10 cellular contexts compared by ENCODE assay signal in the genomic region with DNA sequence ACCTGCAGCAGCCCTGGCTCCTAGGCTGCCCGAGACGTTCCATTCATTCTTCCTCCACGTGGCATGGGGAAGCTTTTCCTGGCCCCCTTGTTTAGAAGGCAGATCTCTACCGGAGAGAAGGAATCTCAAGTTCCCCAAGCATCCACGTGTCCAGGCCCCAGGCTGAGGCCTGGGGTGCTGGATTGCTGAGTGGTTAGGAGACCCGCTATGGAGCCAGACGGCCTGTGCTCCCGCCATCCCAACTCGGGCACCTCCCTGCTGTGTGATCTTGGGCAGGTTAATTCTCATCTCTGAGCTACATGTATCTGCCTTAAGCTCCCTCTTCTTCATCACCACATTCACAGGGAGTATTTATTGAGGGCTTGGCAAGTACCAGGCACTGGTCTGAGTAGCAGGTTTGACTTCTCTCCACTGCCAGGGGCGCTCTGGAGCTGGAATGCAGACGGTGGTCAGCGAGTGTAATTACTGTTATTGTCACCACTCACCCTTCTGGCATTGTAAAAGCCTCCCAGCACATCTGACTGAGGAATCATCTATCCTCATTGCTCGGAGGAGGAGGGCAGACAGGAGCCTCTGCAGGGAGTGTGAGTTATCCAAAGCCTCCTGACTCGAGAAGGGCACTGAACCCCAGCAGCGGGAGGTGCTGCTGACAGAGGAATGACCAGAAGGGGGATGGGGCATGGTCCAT. TPM values are rescaled to one million over a fixed set of nuclear protein-coding genes. Genes with fewer than 3 reads are reported as not detected.
A peak's percentile ranks its signal among the peaks of the same experiment; 100 is the strongest.
DNase-seq lines count a peak whose midpoint lies in the region; TF ChIP-seq lines count a peak whose summit lies in the region.
"Had no signal": no experiment of that assay in that cellular context is flagged by ENCODE, and none has a peak within 500 bp of the region (broad histone marks: within the 10 kb centered on the region; RNA-seq: fewer than 3 reads in every experiment).

No MANE protein-coding gene starts in this region.

- H3K4me2 ChIP-seq in Karpas-422 (ENCODE audit: low read depth, low read length, poor library complexity, severe bottlenecking) = no peak overlapping the region

- no peaks in the 10 kb centered on the region for H3K36me3 ChIP-seq in Karpas-422 (ENCODE audit: insufficient read depth, low read length)

- no peaks in the 10 kb centered on the region for H3K9me3 Mint-ChIP-seq in progenitor cell of endocrine pancreas (ENCODE audit: low read depth)
- H3K9me3 Mint-ChIP-seq: activated naive CD8-positive, alpha-beta T cell treated with anti-CD3 and anti-CD28 coated beads, Interleukin-2, amount 50 U/mL, for 24 hours had no signal

- no peaks in the 10 kb centered on the region for H3K27me3 ChIP-seq in Karpas-422 (ENCODE audit: low read length)

- TF ChIP-seq CTCF in progenitor cell of endocrine pancreas (IDR thresholded peaks at IDR 0.05; ENCODE audit: unreplicated experiment) = peak; percentile 27

- H3K4me1 ChIP-seq in Karpas-422 (ENCODE audit: low read length) = no peaks in the 10 kb centered on the region

- H3K27me3 Mint-ChIP-seq in progenitor cell of endocrine pancreas = peaks cover 37% of the 10 kb centered on the region

- H3K27ac Mint-ChIP-seq in progenitor cell of endocrine pancreas = no peak overlapping the region
- H3K27ac Mint-ChIP-seq: activated naive CD8-positive, alpha-beta T cell treated with anti-CD3 and anti-CD28 coated beads, Interleukin-2, amount 50 U/mL, for 24 hours had no signal

- H3K9me3 ChIP-seq in Karpas-422 (ENCODE audit: low read length) = no peaks in the 10 kb centered on the region

- DNase-seq in GM03348 (ENCODE audit: low spot score) = peak; percentile 65
- peak; percentile 38 for DNase-seq in SK-N-DZ (ENCODE audit: low spot score)
- peak; percentile 73 for DNase-seq in fibroblast of peridontal ligament (ENCODE audit: extremely low read depth)
- no peak for DNase-seq in progenitor cell of endocrine pancreas (ENCODE audit: low spot score, unreplicated experiment)
- DNase-seq in Karpas-422 = no peak
- no peak for DNase-seq in COR-L47 (lab: John Stamatoyannopoulos, UW)
- DNase-seq in NCI-H510A (lab: John Stamatoyannopoulos, UW) = no peak
- no peak for DNase-seq in activated T-cell treated with anti-CD3 and anti-CD28 coated beads, Interleukin-2, amount 50 U/mL, for 1 hour
- DNase-seq: activated naive CD8-positive, alpha-beta T cell treated with anti-CD3 and anti-CD28 coated beads, Interleukin-2, amount 50 U/mL, for 24 hours; NCI-H2171 treated with DMSO at 0.1 percent for 48 hours had no signal

- no peak overlapping the region for H2AFZ ChIP-seq in Karpas-422 (ENCODE audit: low read length)

- H3K36me3 Mint-ChIP-seq in progenitor cell of endocrine pancreas (ENCODE audit: insufficient read depth) = no peaks in the 10 kb centered on the region

- no peaks in the 10 kb centered on the region for H3K79me2 ChIP-seq in Karpas-422 (ENCODE audit: low read length)

- no peaks in the 10 kb centered on the region for H3K9me2 ChIP-seq in Karpas-422 (replicated peaks; ENCODE audit: insufficient read depth, low read length)

- no peak overlapping the region for H3K9ac ChIP-seq in Karpas-422 (ENCODE audit: low read length)

- H4K20me1 ChIP-seq in Karpas-422 (ENCODE audit: insufficient read depth, low read depth, low read length) = no peaks in the 10 kb centered on the region

- H3K27ac ChIP-seq in Karpas-422 (ENCODE audit: low read length) = no peak overlapping the region

- peaks cover 10% of the 10 kb centered on the region for H3K4me1 Mint-ChIP-seq in progenitor cell of endocrine pancreas (ENCODE audit: low read depth)

- H3K4me3 ChIP-seq in Karpas-422 (ENCODE audit: low read length) = no peak overlapping the region

- H3K4me3 Mint-ChIP-seq in progenitor cell of endocrine pancreas (ENCODE audit: low read depth) = no peak overlapping the region
- H3K4me3 Mint-ChIP-seq: activated naive CD8-positive, alpha-beta T cell treated with anti-CD3 and anti-CD28 coated beads, Interleukin-2, amount 50 U/mL, for 24 hours had no signal

RNA-seq across cellular contexts. Expression of a gene that starts 1.1 kb away (rescaled TPM):
- polyA plus RNA-seq in SK-N-DZ (2014; cell fraction: cytosol; rRNA removed) = 12.8 and 24.1 TPM in 2 replicates
- 9.8 and 13.5 TPM in 2 replicates for polyA plus RNA-seq in SK-N-DZ (2014; cell fraction: nucleus; rRNA removed)
- total RNA-seq in progenitor cell of endocrine pancreas = 19.7 and 26.2 TPM in 2 replicates
- not detected in 2 replicates for total RNA-seq in Karpas-422 (2014; rRNA removed; shearing (Covaris generic); ENCODE audit: low replicate concordance)

RNA-seq across cellular contexts. Expression of a gene that starts 40.8 kb away (rescaled TPM):
- polyA plus RNA-seq in SK-N-DZ (2014; cell fraction: cytosol; rRNA removed) = not detected in 2 replicates
- polyA plus RNA-seq in SK-N-DZ (2014; cell fraction: nucleus; rRNA removed) = not detected in 2 replicates
- not detected in 2 replicates for total RNA-seq in progenitor cell of endocrine pancreas
- total RNA-seq in Karpas-422 (2014; rRNA removed; shearing (Covaris generic); ENCODE audit: low replicate concordance) = not detected in 2 replicates

Comparison
In these comparisons a context has a peak if more than half of its experiments do, and no peak if none do; other contexts are left out.
1. DNase-seq: peak in GM03348 (single experiment), SK-N-DZ (single experiment) and fibroblast of peridontal ligament (single experiment); none in progenitor cell of endocrine pancreas (single experiment), Karpas-422 (single experiment), COR-L47 (single experiment), NCI-H510A (single experiment) and activated T-cell treated with anti-CD3 and anti-CD28 coated beads, Interleukin-2, amount 50 U/mL, for 1 hour (single experiment).
2. RNA of a gene that starts 1.1 kb away (total RNA-seq): 19.7 to 26.2 TPM in progenitor cell of endocrine pancreas; not detected in Karpas-422; every median in the first group is over 10 times any median in the second.